In the genomic region with DNA sequence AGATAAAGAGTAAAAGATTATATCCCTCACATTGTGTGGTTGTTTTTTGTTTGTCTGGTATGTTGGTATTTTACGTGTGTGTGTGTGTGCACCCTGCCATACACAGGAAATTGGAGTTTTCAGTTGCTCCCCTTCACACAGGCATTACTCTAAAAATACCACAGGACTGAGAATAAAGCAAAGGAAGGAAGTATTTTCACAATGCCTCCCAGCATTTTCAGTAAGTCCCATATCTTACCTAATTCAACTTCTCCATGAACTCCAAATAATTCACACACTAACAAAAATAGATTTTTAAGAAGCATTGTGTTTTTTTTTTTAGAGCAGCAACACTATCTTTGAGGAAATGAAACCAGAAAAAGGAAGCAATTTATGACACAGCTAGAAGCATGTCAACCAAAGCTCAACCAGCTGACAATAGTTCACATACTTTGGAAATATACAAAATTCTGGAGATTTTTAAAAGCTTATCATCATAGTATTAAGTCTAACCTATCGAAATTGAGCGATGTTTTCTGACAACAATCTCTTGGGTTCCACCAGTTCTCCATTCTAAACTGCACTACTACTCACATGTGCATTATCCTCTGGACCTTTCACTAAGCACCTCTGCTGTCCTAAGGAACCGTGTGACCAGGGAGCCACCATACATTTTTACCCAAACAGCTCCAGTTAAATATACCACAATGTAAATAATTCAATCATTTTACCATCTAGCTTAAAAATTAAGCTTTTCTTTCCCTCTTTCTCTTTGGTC, we compare ENCODE assay signal across 1 cellular context.
A peak's percentile ranks its signal among the peaks of the same experiment; 100 is the strongest.
TF ChIP-seq lines count a peak whose summit lies in the region.

No MANE protein-coding gene starts in this region.

TF ChIP-seq in GM12878, 131 proteins besides CTCF, POLR2A, EP300 and RAD21 (continued from another document):
- TF ChIP-seq, protein P1, sequence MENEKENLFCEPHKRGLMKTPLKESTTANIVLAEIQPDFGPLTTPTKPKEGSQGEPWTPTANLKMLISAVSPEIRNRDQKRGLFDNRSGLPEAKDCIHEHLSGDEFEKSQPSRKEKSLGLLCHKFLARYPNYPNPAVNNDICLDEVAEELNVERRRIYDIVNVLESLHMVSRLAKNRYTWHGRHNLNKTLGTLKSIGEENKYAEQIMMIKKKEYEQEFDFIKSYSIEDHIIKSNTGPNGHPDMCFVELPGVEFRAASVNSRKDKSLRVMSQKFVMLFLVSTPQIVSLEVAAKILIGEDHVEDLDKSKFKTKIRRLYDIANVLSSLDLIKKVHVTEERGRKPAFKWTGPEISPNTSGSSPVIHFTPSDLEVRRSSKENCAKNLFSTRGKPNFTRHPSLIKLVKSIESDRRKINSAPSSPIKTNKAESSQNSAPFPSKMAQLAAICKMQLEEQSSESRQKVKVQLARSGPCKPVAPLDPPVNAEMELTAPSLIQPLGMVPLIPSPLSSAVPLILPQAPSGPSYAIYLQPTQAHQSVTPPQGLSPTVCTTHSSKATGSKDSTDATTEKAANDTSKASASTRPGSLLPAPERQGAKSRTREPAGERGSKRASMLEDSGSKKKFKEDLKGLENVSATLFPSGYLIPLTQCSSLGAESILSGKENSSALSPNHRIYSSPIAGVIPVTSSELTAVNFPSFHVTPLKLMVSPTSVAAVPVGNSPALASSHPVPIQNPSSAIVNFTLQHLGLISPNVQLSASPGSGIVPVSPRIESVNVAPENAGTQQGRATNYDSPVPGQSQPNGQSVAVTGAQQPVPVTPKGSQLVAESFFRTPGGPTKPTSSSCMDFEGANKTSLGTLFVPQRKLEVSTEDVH (IDR thresholded peaks at IDR 0.05; ENCODE audit: low read depth, partially characterized antibody) = no peak
- TF ChIP-seq TAF1 (IDR thresholded peaks at IDR 0.05; ENCODE audit: borderline replicate concordance, low read depth, low read length) (peak; percentile 44; the same call in 1 of the 2 replicates), RAD51 (IDR thresholded peaks at IDR 0.05) (peak; percentile 49), SP1 (IDR thresholded peaks at IDR 0.05; ENCODE audit: low read depth, low read length) (no peak), EGR1 (IDR thresholded peaks at IDR 0.05; ENCODE audit: borderline replicate concordance in 1 of 2, low read depth in 2 of 2, low read length in 2 of 2) (no peak), MXI1 (IDR thresholded peaks at IDR 0.05; ENCODE audit: low read depth, low read length) (0 out of 2 replicates have a peak, but pooled peaks have one; percentile 30), EED (IDR thresholded peaks at IDR 0.05; ENCODE audit: low read depth) (0 out of 2 replicates have a peak, but pooled peaks have one; percentile 26), FOXK2 (IDR thresholded peaks at IDR 0.05) (no peak), STAT1 (conservative IDR thresholded peaks at IDR 0.05) (no peak), PML (IDR thresholded peaks at IDR 0.05; ENCODE audit: low read length) (peak; percentile 54; the same call in 1 of the 2 replicates), MTA2 (IDR thresholded peaks at IDR 0.05; ENCODE audit: low read depth) (no peak; the same call in 1 of the 2 replicates), LARP7 (IDR thresholded peaks at IDR 0.05) (no peak), BCL11A (IDR thresholded peaks at IDR 0.05; ENCODE audit: low read depth, low read length) (peak; percentile 57; the same call in 1 of the 2 replicates), NR2F1 (conservative IDR thresholded peaks at IDR 0.05) (no peak), YY1 (IDR thresholded peaks at IDR 0.05; ENCODE audit: low read depth, low read length) (0 out of 2 replicates have a peak, but pooled peaks have one; percentile 13), BRCA1 (IDR thresholded peaks at IDR 0.05; ENCODE audit: low read depth, low read length) (no peak), CREM (IDR thresholded peaks at IDR 0.05; ENCODE audit: low read depth) (peak; percentile 60), BACH1 (IDR thresholded peaks at IDR 0.05; ENCODE audit: borderline replicate concordance) (peak; percentile 37; the same call in 1 of the 2 replicates), HDAC6 (IDR thresholded peaks at IDR 0.05; ENCODE audit: unreplicated experiment) (no peak), CREB1 (IDR thresholded peaks at IDR 0.05; ENCODE audit: low read depth) (0 out of 2 replicates have a peak, but pooled peaks have one; percentile 29), CEBPB (IDR thresholded peaks at IDR 0.05; ENCODE audit: borderline replicate concordance in 1 of 2, low read depth in 2 of 2, low read length in 2 of 2) (peak in 1 of 2 experiments; percentile 76; a peak in 1 of 4 replicates), WRNIP1 (IDR thresholded peaks at IDR 0.05; ENCODE audit: borderline replicate concordance, low read depth, low read length) (no peak), PAX5 (IDR thresholded peaks at IDR 0.05; ENCODE audit: borderline replicate concordance, low read depth, low read length) (peak; percentile 35; the same call in 1 of the 2 replicates), BHLHE40 (IDR thresholded peaks at IDR 0.05; ENCODE audit: borderline replicate concordance in 1 of 2, low read depth in 2 of 2, low read length in 1 of 2) (no peak), POU2F2 (IDR thresholded peaks at IDR 0.05; ENCODE audit: borderline replicate concordance, low read depth, low read length) (no peak), STAT3 (IDR thresholded peaks at IDR 0.05; ENCODE audit: low read depth, low read length) (no peak), CBX5 (IDR thresholded peaks at IDR 0.05; ENCODE audit: low read depth) (0 out of 2 replicates have a peak, but pooled peaks have one; percentile 28), SMARCA5 (IDR thresholded peaks at IDR 0.05) (no peak), ASH2L (IDR thresholded peaks at IDR 0.05; ENCODE audit: borderline replicate concordance, low read depth) (0 out of 2 replicates have a peak, but pooled peaks have one; percentile 4), JUNB (IDR thresholded peaks at IDR 0.05) (peak; percentile 78), CHD2 (IDR thresholded peaks at IDR 0.05; ENCODE audit: borderline replicate concordance, low read depth, low read length) (no peak), POLR2AphosphoS2 (IDR thresholded peaks at IDR 0.05; ENCODE audit: low read depth, low read length) (no peak)
- TF ChIP-seq, protein P2, sequence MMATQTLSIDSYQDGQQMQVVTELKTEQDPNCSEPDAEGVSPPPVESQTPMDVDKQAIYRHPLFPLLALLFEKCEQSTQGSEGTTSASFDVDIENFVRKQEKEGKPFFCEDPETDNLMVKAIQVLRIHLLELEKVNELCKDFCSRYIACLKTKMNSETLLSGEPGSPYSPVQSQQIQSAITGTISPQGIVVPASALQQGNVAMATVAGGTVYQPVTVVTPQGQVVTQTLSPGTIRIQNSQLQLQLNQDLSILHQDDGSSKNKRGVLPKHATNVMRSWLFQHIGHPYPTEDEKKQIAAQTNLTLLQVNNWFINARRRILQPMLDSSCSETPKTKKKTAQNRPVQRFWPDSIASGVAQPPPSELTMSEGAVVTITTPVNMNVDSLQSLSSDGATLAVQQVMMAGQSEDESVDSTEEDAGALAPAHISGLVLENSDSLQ (IDR thresholded peaks at IDR 0.05) = peak; percentile 54; the same call in 1 of the 2 replicates
- TF ChIP-seq, protein P3, sequence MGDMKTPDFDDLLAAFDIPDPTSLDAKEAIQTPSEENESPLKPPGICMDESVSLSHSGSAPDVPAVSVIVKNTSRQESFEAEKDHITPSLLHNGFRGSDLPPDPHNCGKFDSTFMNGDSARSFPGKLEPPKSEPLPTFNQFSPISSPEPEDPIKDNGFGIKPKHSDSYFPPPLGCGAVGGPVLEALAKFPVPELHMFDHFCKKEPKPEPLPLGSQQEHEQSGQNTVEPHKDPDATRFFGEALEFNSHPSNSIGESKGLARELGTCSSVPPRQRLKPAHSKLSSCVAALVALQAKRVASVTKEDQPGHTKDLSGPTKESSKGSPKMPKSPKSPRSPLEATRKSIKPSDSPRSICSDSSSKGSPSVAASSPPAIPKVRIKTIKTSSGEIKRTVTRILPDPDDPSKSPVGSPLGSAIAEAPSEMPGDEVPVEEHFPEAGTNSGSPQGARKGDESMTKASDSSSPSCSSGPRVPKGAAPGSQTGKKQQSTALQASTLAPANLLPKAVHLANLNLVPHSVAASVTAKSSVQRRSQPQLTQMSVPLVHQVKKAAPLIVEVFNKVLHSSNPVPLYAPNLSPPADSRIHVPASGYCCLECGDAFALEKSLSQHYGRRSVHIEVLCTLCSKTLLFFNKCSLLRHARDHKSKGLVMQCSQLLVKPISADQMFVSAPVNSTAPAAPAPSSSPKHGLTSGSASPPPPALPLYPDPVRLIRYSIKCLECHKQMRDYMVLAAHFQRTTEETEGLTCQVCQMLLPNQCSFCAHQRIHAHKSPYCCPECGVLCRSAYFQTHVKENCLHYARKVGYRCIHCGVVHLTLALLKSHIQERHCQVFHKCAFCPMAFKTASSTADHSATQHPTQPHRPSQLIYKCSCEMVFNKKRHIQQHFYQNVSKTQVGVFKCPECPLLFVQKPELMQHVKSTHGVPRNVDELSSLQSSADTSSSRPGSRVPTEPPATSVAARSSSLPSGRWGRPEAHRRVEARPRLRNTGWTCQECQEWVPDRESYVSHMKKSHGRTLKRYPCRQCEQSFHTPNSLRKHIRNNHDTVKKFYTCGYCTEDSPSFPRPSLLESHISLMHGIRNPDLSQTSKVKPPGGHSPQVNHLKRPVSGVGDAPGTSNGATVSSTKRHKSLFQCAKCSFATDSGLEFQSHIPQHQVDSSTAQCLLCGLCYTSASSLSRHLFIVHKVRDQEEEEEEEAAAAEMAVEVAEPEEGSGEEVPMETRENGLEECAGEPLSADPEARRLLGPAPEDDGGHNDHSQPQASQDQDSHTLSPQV (IDR thresholded peaks at IDR 0.05) = no peak
- TF ChIP-seq, protein P4, sequence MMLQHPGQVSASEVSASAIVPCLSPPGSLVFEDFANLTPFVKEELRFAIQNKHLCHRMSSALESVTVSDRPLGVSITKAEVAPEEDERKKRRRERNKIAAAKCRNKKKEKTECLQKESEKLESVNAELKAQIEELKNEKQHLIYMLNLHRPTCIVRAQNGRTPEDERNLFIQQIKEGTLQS (IDR thresholded peaks at IDR 0.05; ENCODE audit: borderline replicate concordance, extremely low read depth, low read depth, low read length) = no peak
- TF ChIP-seq, protein P5, sequence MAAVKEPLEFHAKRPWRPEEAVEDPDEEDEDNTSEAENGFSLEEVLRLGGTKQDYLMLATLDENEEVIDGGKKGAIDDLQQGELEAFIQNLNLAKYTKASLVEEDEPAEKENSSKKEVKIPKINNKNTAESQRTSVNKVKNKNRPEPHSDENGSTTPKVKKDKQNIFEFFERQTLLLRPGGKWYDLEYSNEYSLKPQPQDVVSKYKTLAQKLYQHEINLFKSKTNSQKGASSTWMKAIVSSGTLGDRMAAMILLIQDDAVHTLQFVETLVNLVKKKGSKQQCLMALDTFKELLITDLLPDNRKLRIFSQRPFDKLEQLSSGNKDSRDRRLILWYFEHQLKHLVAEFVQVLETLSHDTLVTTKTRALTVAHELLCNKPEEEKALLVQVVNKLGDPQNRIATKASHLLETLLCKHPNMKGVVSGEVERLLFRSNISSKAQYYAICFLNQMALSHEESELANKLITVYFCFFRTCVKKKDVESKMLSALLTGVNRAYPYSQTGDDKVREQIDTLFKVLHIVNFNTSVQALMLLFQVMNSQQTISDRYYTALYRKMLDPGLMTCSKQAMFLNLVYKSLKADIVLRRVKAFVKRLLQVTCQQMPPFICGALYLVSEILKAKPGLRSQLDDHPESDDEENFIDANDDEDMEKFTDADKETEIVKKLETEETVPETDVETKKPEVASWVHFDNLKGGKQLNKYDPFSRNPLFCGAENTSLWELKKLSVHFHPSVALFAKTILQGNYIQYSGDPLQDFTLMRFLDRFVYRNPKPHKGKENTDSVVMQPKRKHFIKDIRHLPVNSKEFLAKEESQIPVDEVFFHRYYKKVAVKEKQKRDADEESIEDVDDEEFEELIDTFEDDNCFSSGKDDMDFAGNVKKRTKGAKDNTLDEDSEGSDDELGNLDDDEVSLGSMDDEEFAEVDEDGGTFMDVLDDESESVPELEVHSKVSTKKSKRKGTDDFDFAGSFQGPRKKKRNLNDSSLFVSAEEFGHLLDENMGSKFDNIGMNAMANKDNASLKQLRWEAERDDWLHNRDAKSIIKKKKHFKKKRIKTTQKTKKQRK (IDR thresholded peaks at IDR 0.05; ENCODE audit: low read depth, low read length) = no peak
- TF ChIP-seq, protein P6, sequence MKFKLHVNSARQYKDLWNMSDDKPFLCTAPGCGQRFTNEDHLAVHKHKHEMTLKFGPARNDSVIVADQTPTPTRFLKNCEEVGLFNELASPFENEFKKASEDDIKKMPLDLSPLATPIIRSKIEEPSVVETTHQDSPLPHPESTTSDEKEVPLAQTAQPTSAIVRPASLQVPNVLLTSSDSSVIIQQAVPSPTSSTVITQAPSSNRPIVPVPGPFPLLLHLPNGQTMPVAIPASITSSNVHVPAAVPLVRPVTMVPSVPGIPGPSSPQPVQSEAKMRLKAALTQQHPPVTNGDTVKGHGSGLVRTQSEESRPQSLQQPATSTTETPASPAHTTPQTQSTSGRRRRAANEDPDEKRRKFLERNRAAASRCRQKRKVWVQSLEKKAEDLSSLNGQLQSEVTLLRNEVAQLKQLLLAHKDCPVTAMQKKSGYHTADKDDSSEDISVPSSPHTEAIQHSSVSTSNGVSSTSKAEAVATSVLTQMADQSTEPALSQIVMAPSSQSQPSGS (IDR thresholded peaks at IDR 0.05; ENCODE audit: low read length) = peak; percentile 90
- TF ChIP-seq, protein P7, sequence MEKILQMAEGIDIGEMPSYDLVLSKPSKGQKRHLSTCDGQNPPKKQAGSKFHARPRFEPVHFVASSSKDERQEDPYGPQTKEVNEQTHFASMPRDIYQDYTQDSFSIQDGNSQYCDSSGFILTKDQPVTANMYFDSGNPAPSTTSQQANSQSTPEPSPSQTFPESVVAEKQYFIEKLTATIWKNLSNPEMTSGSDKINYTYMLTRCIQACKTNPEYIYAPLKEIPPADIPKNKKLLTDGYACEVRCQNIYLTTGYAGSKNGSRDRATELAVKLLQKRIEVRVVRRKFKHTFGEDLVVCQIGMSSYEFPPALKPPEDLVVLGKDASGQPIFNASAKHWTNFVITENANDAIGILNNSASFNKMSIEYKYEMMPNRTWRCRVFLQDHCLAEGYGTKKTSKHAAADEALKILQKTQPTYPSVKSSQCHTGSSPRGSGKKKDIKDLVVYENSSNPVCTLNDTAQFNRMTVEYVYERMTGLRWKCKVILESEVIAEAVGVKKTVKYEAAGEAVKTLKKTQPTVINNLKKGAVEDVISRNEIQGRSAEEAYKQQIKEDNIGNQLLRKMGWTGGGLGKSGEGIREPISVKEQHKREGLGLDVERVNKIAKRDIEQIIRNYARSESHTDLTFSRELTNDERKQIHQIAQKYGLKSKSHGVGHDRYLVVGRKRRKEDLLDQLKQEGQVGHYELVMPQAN (conservative IDR thresholded peaks at IDR 0.05) = no peak
- TF ChIP-seq, protein P8, sequence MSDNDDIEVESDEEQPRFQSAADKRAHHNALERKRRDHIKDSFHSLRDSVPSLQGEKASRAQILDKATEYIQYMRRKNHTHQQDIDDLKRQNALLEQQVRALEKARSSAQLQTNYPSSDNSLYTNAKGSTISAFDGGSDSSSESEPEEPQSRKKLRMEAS (IDR thresholded peaks at IDR 0.05; ENCODE audit: low read depth, low read length) = 0 out of 2 replicates have a peak, but pooled peaks have one; percentile 18
- TF ChIP-seq, protein P9, sequence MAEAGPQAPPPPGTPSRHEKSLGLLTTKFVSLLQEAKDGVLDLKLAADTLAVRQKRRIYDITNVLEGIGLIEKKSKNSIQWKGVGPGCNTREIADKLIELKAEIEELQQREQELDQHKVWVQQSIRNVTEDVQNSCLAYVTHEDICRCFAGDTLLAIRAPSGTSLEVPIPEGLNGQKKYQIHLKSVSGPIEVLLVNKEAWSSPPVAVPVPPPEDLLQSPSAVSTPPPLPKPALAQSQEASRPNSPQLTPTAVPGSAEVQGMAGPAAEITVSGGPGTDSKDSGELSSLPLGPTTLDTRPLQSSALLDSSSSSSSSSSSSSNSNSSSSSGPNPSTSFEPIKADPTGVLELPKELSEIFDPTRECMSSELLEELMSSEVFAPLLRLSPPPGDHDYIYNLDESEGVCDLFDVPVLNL (IDR thresholded peaks at IDR 0.05; ENCODE audit: low read depth, low read length) = no peak
TF ChIP-seq in GM12878: peak in this region for 38.
